Comparison of ENCODE assay signal across 9 cellular contexts in the genomic region with DNA sequence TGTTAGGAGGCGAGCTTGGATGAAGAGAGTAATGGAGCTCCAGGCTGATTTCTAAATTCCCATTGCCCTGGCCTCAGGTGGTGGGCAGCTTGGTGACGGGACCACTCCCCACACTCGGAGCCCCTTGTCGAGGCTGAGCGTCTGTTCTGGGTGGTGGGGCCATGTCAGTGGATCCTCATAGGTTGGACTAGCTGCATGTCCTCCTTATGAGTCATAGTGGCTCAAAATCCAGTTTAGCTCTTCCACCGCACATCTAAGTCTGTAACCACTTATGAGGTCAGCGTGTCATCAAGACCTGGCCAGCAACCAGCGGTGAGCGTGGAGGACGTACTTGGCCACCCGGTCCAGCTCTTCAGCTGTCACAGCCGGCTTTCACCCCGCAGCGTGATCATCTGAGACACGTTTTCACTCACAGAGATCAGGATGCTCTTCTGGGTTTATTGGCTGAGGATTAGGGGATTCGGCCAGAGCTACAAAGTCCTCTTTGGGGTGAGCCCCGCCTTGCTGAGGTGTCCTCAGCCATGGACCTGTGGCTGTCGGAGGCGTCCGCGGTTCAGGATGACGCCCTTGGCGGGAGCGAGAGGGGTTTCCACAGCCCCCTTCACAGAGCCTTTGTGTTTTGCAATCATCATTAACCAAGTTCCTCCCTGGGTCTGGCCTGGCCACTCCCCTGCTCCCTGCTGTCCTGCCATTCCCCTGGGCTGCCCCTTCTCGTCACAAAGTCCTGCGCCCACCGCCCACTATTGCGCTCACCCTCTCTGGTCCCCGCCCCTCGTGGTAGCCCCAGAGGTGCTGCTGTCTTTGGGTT. TPM values are rescaled to one million over a fixed set of nuclear protein-coding genes. Genes with fewer than 3 reads are reported as not detected.
DNase-seq lines count a peak whose midpoint lies in the region; ATAC-seq and TF ChIP-seq lines count a peak whose summit lies in the region.
"Had no signal": no experiment of that assay in that cellular context is flagged by ENCODE, and none has a peak within 500 bp of the region (broad histone marks: within the 10 kb centered on the region; RNA-seq: fewer than 3 reads in every experiment).

No MANE protein-coding gene starts in this region.

- ATAC-seq in Panc1: peak; percentile 73
- no peak for ATAC-seq in GM18511 (IDR thresholded peaks at IDR 0.05; ENCODE audit: unreplicated experiment)
- no peak for ATAC-seq in HG02973 (IDR thresholded peaks at IDR 0.05; ENCODE audit: unreplicated experiment)

- peak; percentile 81 for DNase-seq in Caki2 (ENCODE audit: low read depth)
- DNase-seq in Panc1 (ENCODE audit: low read depth, low spot score): peak; percentile 35
- DNase-seq in esophagus squamous epithelium (lab: John Stamatoyannopoulos, UW): no peak
- DNase-seq in prostate gland (ENCODE audit: low spot score): no peak
- no peak for DNase-seq in stimulated activated naive CD4-positive, alpha-beta T cell (lab: John Stamatoyannopoulos, UW)
- DNase-seq in mesothelial cell of epicardium (ENCODE audit: low spot score in 2 of 2, unreplicated experiment in 2 of 2): no peak
- DNase-seq: NCI-H510A had no signal

- H3K27me3 Mint-ChIP-seq in mesothelial cell of epicardium (ENCODE audit: low read depth): no peaks in the 10 kb centered on the region

- H3K36me3 ChIP-seq in Panc1 (ENCODE audit: control insufficient read depth, insufficient read depth, low read length) (no peaks in the 10 kb centered on the region), esophagus squamous epithelium (no peaks in the 10 kb centered on the region), prostate gland (no peaks in the 10 kb centered on the region)

- H3K4me3 ChIP-seq in Panc1 (ENCODE audit: low read depth in 2 of 2, low read length in 2 of 2): peak overlapping the region in 1 of 2 experiments; percentile 39; a peak in 2 of 4 replicates
- peak overlapping the region in 1 of 4 donors; percentile 43 for H3K4me3 ChIP-seq in esophagus squamous epithelium
- H3K4me3 ChIP-seq in prostate gland: no peak overlapping the region

- no TSS peak for BruUV-seq in Panc1 (replicated peaks; lab: Mats Ljungman, UMichigan)

- H3K27ac ChIP-seq in Panc1 (ENCODE audit: low read length) (no peak overlapping the region), esophagus squamous epithelium (peak overlapping the region; percentile 59 to 81 (median 76)), prostate gland (peak overlapping the region; percentile 61 to 62)

- TF ChIP-seq POLR2A in esophagus squamous epithelium (IDR thresholded peaks at IDR 0.05) (no peak), prostate gland (IDR thresholded peaks at IDR 0.05) (no peak)

- no peak overlapping the region for H3K4me3 Mint-ChIP-seq in mesothelial cell of epicardium

- H3K9me3 Mint-ChIP-seq in mesothelial cell of epicardium: peaks cover 3% of the 10 kb centered on the region

- in situ Hi-C loops in Caki2 (cut with HindIII; ENCODE audit: low pct_unique_long_range_greater_than_20kb, low sequenced_read_pairs) (no loop called here), Panc1 (cut with HindIII; ENCODE audit: low pct_unique_long_range_greater_than_20kb, low sequenced_read_pairs) (no loop called here)

- CTCF ChIA-PET in Panc1 (lab: Charles Lee): no interaction called here

- no peak overlapping the region for H3K27ac Mint-ChIP-seq in mesothelial cell of epicardium

- peaks cover 2% of the 10 kb centered on the region for H3K36me3 Mint-ChIP-seq in mesothelial cell of epicardium

- WGBS in esophagus squamous epithelium, 2 donors: 65 to 66% methylated on average over 7 to 23 of the region's 30 CpGs
- WGBS in prostate gland: 65% methylated on average over 30 of the region's 30 CpGs

- no peak for TF ChIP-seq CTCF in Panc1 (IDR thresholded peaks at IDR 0.05)
- no peak for TF ChIP-seq CTCF in esophagus squamous epithelium (IDR thresholded peaks at IDR 0.05)
- no peak for TF ChIP-seq CTCF in prostate gland (IDR thresholded peaks at IDR 0.05)
- TF ChIP-seq CTCF in mesothelial cell of epicardium (IDR thresholded peaks at IDR 0.05; ENCODE audit: unreplicated experiment): no peak

- no peaks in the 10 kb centered on the region for H3K9me3 ChIP-seq in Panc1 (ENCODE audit: control insufficient read depth, insufficient read depth, low read depth, low read length)
- no peaks in the 10 kb centered on the region for H3K9me3 ChIP-seq in esophagus squamous epithelium
- no peaks in the 10 kb centered on the region for H3K9me3 ChIP-seq in prostate gland

- intact Hi-C loops in Panc1 (cut with micrococcal nuclease; ENCODE audit: unreplicated experiment): no loop called here
- intact Hi-C loops in esophagus squamous epithelium (cut with DNase I): no loop called here
- intact Hi-C loops in prostate gland (cut with DNase I): no loop called here

- no peaks in the 10 kb centered on the region for H3K4me1 Mint-ChIP-seq in mesothelial cell of epicardium

- peaks cover 8% of the 10 kb centered on the region for H3K4me1 ChIP-seq in Panc1 (ENCODE audit: control insufficient read depth, insufficient read depth, low read length)
- peaks cover 4 to 29% (median 6%) of the 10 kb centered on the region in 3 donors for H3K4me1 ChIP-seq in esophagus squamous epithelium
- no peaks in the 10 kb centered on the region for H3K4me1 ChIP-seq in prostate gland (replicated peaks)

- POLR2A ChIA-PET in Panc1 (lab: Charles Lee): no interaction called here

- no peaks in the 10 kb centered on the region for H3K27me3 ChIP-seq in Panc1 (ENCODE audit: control insufficient read depth, insufficient read depth, low read length)
- peaks cover 0 to 42% (median 0%) of the 10 kb centered on the region in 4 donors for H3K27me3 ChIP-seq in esophagus squamous epithelium
- no peaks in the 10 kb centered on the region for H3K27me3 ChIP-seq in prostate gland (replicated peaks; ENCODE audit: insufficient read depth)

RNA-seq across cellular contexts. Expression of a gene that starts 41.9 kb away (rescaled TPM):
- 21.4 and 28.4 TPM in 2 replicates for total RNA-seq in Caki2 (2014; rRNA removed; shearing (Covaris generic); ENCODE audit: low replicate concordance)
- 4.8 TPM for total RNA-seq in Panc1 (2021; ENCODE audit: unreplicated experiment)
- polyA plus RNA-seq in Panc1 (2012; ENCODE audit: insufficient read length): 7.1 TPM
- 1 to 10 TPM in 3 of 4 donors, under 1 TPM in 1; 0.31 to 3.5 (median 2.2) TPM for total RNA-seq in esophagus squamous epithelium
- 1 to 10 TPM; 3.7 to 3.9 TPM for total RNA-seq in prostate gland
- total RNA-seq in mesothelial cell of epicardium: 3.4 to 4.2 TPM (median 4.1 TPM) in 3 replicates

RNA-seq across cellular contexts. Expression of a gene that starts 47.5 kb away (rescaled TPM):
- 3.5 and 12.9 TPM in 2 replicates for total RNA-seq in Caki2 (2014; rRNA removed; shearing (Covaris generic); ENCODE audit: low replicate concordance)
- 4.8 TPM for total RNA-seq in Panc1 (2021; ENCODE audit: unreplicated experiment)
- polyA plus RNA-seq in Panc1 (2012; ENCODE audit: insufficient read length): 9.2 TPM
- 10 to 100 TPM; 14.7 to 18.5 (median 15.7) TPM for total RNA-seq in esophagus squamous epithelium
- total RNA-seq in prostate gland: 10 to 100 TPM; 23.5 to 43.1 TPM
- 13.6 to 14.7 TPM (median 13.7 TPM) in 3 replicates for total RNA-seq in mesothelial cell of epicardium

Comparison
In these comparisons a context has a peak if more than half of its experiments do, and no peak if none do; other contexts are left out.
1. DNase-seq: peak in Caki2 (single experiment) and Panc1 (single experiment); none in esophagus squamous epithelium (single experiment), prostate gland (single experiment), stimulated activated naive CD4-positive, alpha-beta T cell (0 of 6) and mesothelial cell of epicardium (0 of 2).